ENCODE assay signal across 14 cellular contexts in the genomic region with DNA sequence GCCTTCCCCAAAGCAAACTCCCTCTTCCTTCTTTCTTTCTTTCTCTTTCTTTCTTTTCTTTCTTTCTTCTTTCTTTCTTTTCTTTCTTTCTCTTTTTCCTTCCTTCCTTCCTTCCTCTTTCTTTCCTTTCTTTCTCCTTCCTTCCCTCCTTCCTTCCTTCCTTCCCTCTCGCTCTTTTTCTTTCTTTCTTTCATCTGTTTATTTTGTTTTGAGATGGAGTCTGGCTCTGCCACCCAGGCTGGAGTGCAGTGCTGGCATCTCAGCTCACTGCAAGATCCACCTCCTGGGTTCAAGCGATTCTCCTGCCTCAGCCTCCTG. TPM values are rescaled to one million over a fixed set of nuclear protein-coding genes. Genes with fewer than 3 reads are reported as not detected.
"Had no signal": no experiment of that assay in that cellular context is flagged by ENCODE, and none has a peak within 500 bp of the region (broad histone marks: within the 10 kb centered on the region; RNA-seq: fewer than 3 reads in every experiment).

No MANE protein-coding gene starts in this region.

RNA-seq across cellular contexts. Expression of gene KPNA7, which starts 17.0 kb away (rescaled TPM):
- total RNA-seq: activated CD4-positive, alpha-beta memory T cell treated with anti-CD3 and anti-CD28 coated beads, Interleukin-2, amount 10 ng/mL, durations not matched to agents 7 days and 5 days; activated CD4-positive, alpha-beta T cell treated with anti-CD3 and anti-CD28 coated beads, Interleukin-2, amount 10 ng/mL, durations not matched to agents 24 days and 14 days; cardiac septum; frontal cortex; left ventricle myocardium inferior; lung microvascular endothelial cell; mesothelial cell of epicardium; natural killer cell treated with Interleukin-12 subunit alpha and Interleukin-12 subunit beta and Interleukin-15 and Interleukin-18, amount 100 ng/mL, for 72 hours; ovary; psoas muscle; right atrium auricular region; skeletal muscle tissue; uterus had no signal
- polyA plus RNA-seq: psoas muscle had no signal

RNA-seq across cellular contexts. Expression of gene MYH16, which starts 47.7 kb away (rescaled TPM):
- total RNA-seq: activated CD4-positive, alpha-beta memory T cell treated with anti-CD3 and anti-CD28 coated beads, Interleukin-2, amount 10 ng/mL, durations not matched to agents 7 days and 5 days; activated CD4-positive, alpha-beta T cell treated with anti-CD3 and anti-CD28 coated beads, Interleukin-2, amount 10 ng/mL, durations not matched to agents 24 days and 14 days; cardiac septum; frontal cortex; left ventricle myocardium inferior; lung microvascular endothelial cell; natural killer cell treated with Interleukin-12 subunit alpha and Interleukin-12 subunit beta and Interleukin-15 and Interleukin-18, amount 100 ng/mL, for 72 hours; ovary; psoas muscle; right atrium auricular region; skeletal muscle tissue; transverse colon; uterus had no signal
- polyA plus RNA-seq: ovary, psoas muscle had no signal
